In genomic region chr7:149822353-149822943, GRCh38 we compare ENCODE assay signal across 21 cellular contexts. TPM values are rescaled to one million over a fixed set of nuclear protein-coding genes. Genes with fewer than 3 reads are reported as not detected.
DNase-seq lines count a peak whose midpoint lies in the region; ATAC-seq and TF ChIP-seq lines count a peak whose summit lies in the region.
"Had no signal": no experiment of that assay in that cellular context is flagged by ENCODE, and none has a peak within 500 bp of the region (broad histone marks: within the 10 kb centered on the region; RNA-seq: fewer than 3 reads in every experiment).

No MANE protein-coding gene starts in this region.

- no peaks in the 10 kb centered on the region for H3K9me3 Mint-ChIP-seq in neural progenitor cell
- H3K9me3 Mint-ChIP-seq: activated naive CD8-positive, alpha-beta T cell treated with anti-CD3 and anti-CD28 coated beads for 36 hours; HFFc6; nephron had no signal

- H2AFZ ChIP-seq in SK-N-SH (ENCODE audit: low read depth), result no peak overlapping the region
- H2AFZ ChIP-seq in mesenchymal stem cell (ENCODE audit: low read depth, low read length), result no peak overlapping the region
- H2AFZ ChIP-seq in neural progenitor cell (replicated peaks), result no peak overlapping the region

- H4K8ac ChIP-seq in mesenchymal stem cell (ENCODE audit: low read length), result peak overlapping the region; percentile 4

- H3K4me1 ChIP-seq in SK-N-SH (ENCODE audit: control insufficient read depth in 1 of 2, insufficient read depth in 2 of 2, low read depth in 1 of 2, low read length in 1 of 2) (peaks cover 0 to 3% of the 10 kb centered on the region in 2 experiments; a peak in 1 of 4 replicates), mesenchymal stem cell (ENCODE audit: control insufficient read depth, insufficient read depth, low read depth, low read length) (no peaks in the 10 kb centered on the region), upper lobe of right lung (no peaks in the 10 kb centered on the region), esophagus squamous epithelium (peaks cover 0 to 15% (median 0%) of the 10 kb centered on the region in 3 donors), neural progenitor cell (no peaks in the 10 kb centered on the region)

- H3K4ac ChIP-seq in mesenchymal stem cell (ENCODE audit: low read depth in 1 of 2, low read length in 2 of 2), result no peak overlapping the region

- WGBS in SK-N-SH (ENCODE audit: low lambda C conversion rate), result 70% methylated on average over 21 of the region's 22 CpGs
- 79% methylated on average over 20 of the region's 22 CpGs for WGBS in mesenchymal stem cell
- WGBS in esophagus squamous epithelium, 2 donors, result 54 to 78% methylated on average over 6 to 7 of the region's 22 CpGs

- DNase-seq in SK-N-SH (peak; percentile 62), Right ventricle myocardium superior (peak; percentile 24), mesenchymal stem cell (no peak), upper lobe of right lung (peak; percentile 62), esophagus squamous epithelium (lab: John Stamatoyannopoulos, UW) (no peak), amniotic stem cell (lab: John Stamatoyannopoulos, UW) (no peak), neural progenitor cell (ENCODE audit: low spot score) (no peak)
- DNase-seq: activated CD4-positive, alpha-beta T cell treated with anti-CD3 and anti-CD28 coated beads for 1 hour; activated naive CD8-positive, alpha-beta T cell treated with anti-CD3 and anti-CD28 coated beads for 36 hours; Calu3; endodermal cell; HFFc6; Karpas-422; NCI-H187 treated with DMSO at 0.1 percent for 48 hours; NCI-H774; stimulated activated naive CD4-positive, alpha-beta T cell treated with Interleukin-2 at 50 U/mL for 16 hours had no signal

- no peaks in the 10 kb centered on the region for H3K79me1 ChIP-seq in mesenchymal stem cell (replicated peaks; ENCODE audit: low read length, poor library complexity, severe bottlenecking)

- H2AK5ac ChIP-seq in mesenchymal stem cell (ENCODE audit: low read length, severe bottlenecking), result no peak overlapping the region

- H4K20me1 ChIP-seq in SK-N-SH (ENCODE audit: insufficient read depth) (no peaks in the 10 kb centered on the region), neural progenitor cell (ENCODE audit: low read depth) (no peaks in the 10 kb centered on the region)

- ATAC-seq in SK-N-SH treated with all-trans-retinoic acid at 6 μM for 48 hours, result no peak
- ATAC-seq in Right ventricle myocardium superior (ENCODE audit: poor library complexity), result no peak
- ATAC-seq in upper lobe of right lung, result no peak

- POLR2A ChIA-PET in SK-N-SH (lab: Yijun Ruan, JAX), result interaction anchor here (1.1 kb wide), 1 partner anchor 16 kb away, joined by 3 read pairs; the partner anchor contains the start of gene ZNF862

- no peak overlapping the region for H3K18ac ChIP-seq in mesenchymal stem cell (ENCODE audit: low read depth in 1 of 2, low read length in 2 of 2)

- peaks cover 7% of the 10 kb centered on the region for H3K27me3 Mint-ChIP-seq in neural progenitor cell (ENCODE audit: insufficient read depth, low read depth)
- H3K27me3 Mint-ChIP-seq: activated naive CD8-positive, alpha-beta T cell treated with anti-CD3 and anti-CD28 coated beads for 36 hours had no signal

- H3K27me3 ChIP-seq in SK-N-SH (ENCODE audit: insufficient read depth), result peaks cover 8% of the 10 kb centered on the region; the same call in 1 of the 2 replicates
- peaks cover 18% of the 10 kb centered on the region in 2 experiments for H3K27me3 ChIP-seq in mesenchymal stem cell (ENCODE audit: control insufficient read depth in 1 of 2, insufficient read depth in 1 of 2, low read length in 2 of 2)
- no peaks in the 10 kb centered on the region for H3K27me3 ChIP-seq in upper lobe of right lung
- H3K27me3 ChIP-seq in esophagus squamous epithelium, result no peaks in the 10 kb centered on the region
- no peaks in the 10 kb centered on the region for H3K27me3 ChIP-seq in neural progenitor cell
- H3K27me3 ChIP-seq: colonic mucosa had no signal

- no peaks in the 10 kb centered on the region for H3K9me2 ChIP-seq in SK-N-SH

- H2BK15ac ChIP-seq in mesenchymal stem cell (ENCODE audit: low read depth, poor library complexity, severe bottlenecking), result no peak overlapping the region

- TF ChIP-seq RAD21 in SK-N-SH (IDR thresholded peaks at IDR 0.05; ENCODE audit: low read length), result no peak

- H3K36me3 Mint-ChIP-seq in neural progenitor cell, result no peaks in the 10 kb centered on the region
- H3K36me3 Mint-ChIP-seq: activated naive CD8-positive, alpha-beta T cell treated with anti-CD3 and anti-CD28 coated beads for 36 hours had no signal

- H3K4me2 ChIP-seq in SK-N-SH, result no peak overlapping the region
- H3K4me2 ChIP-seq in mesenchymal stem cell (ENCODE audit: low read length, poor library complexity, severe bottlenecking), result no peak overlapping the region
- no peak overlapping the region for H3K4me2 ChIP-seq in neural progenitor cell

- H2BK12ac ChIP-seq in mesenchymal stem cell (ENCODE audit: low read length in 2 of 2), result no peak overlapping the region

- H3K27ac Mint-ChIP-seq in neural progenitor cell, result no peak overlapping the region
- H3K27ac Mint-ChIP-seq: activated naive CD8-positive, alpha-beta T cell treated with anti-CD3 and anti-CD28 coated beads for 36 hours; endodermal cell; HFFc6; nephron had no signal

- peaks cover 3% of the 10 kb centered on the region for H3K4me1 Mint-ChIP-seq in neural progenitor cell
- H3K4me1 Mint-ChIP-seq: endodermal cell had no signal

- H2BK120ac ChIP-seq in mesenchymal stem cell (ENCODE audit: low read depth, low read length), result no peak overlapping the region

- H2BK5ac ChIP-seq in mesenchymal stem cell (ENCODE audit: low read depth, low read length, poor library complexity, severe bottlenecking), result no peak overlapping the region

- H3K9me3 ChIP-seq in SK-N-SH (no peaks in the 10 kb centered on the region), mesenchymal stem cell (ENCODE audit: control insufficient read depth, low read length) (no peaks in the 10 kb centered on the region), upper lobe of right lung (no peaks in the 10 kb centered on the region), esophagus squamous epithelium (no peaks in the 10 kb centered on the region), neural progenitor cell (ENCODE audit: low read depth) (no peaks in the 10 kb centered on the region)
- H3K9me3 ChIP-seq: colonic mucosa had no signal

- no peak for TF ChIP-seq EP300 in SK-N-SH (IDR thresholded peaks at IDR 0.05; ENCODE audit: borderline replicate concordance in 1 of 2, low read depth in 1 of 2, low read length in 1 of 2)

- H3K27ac ChIP-seq in SK-N-SH (ENCODE audit: low read depth in 2 of 2, low read length in 1 of 2) (no peak overlapping the region), mesenchymal stem cell (ENCODE audit: low read length, poor library complexity, severe bottlenecking) (no peak overlapping the region), upper lobe of right lung (no peak overlapping the region), esophagus squamous epithelium (no peak overlapping the region), neural progenitor cell (no peak overlapping the region)
- H3K27ac ChIP-seq: 22Rv1, colonic mucosa, skin epidermis had no signal

- H3F3A ChIP-seq in SK-N-SH (replicated peaks; ENCODE audit: insufficient read depth) (no peaks in the 10 kb centered on the region), neural progenitor cell (ENCODE audit: low read depth) (no peaks in the 10 kb centered on the region)

- H3K4me3 ChIP-seq in SK-N-SH (ENCODE audit: low read depth in 2 of 2, low read length in 1 of 2), result no peak overlapping the region
- H3K4me3 ChIP-seq in mesenchymal stem cell (ENCODE audit: insufficient read depth in 1 of 2, low read depth in 1 of 2, low read length in 2 of 2), result no peak overlapping the region
- no peak overlapping the region for H3K4me3 ChIP-seq in upper lobe of right lung
- no peak overlapping the region for H3K4me3 ChIP-seq in esophagus squamous epithelium
- no peak overlapping the region for H3K4me3 ChIP-seq in neural progenitor cell
- H3K4me3 ChIP-seq: colonic mucosa, skin epidermis had no signal

- H3K9ac ChIP-seq in SK-N-SH, result no peak overlapping the region
- H3K9ac ChIP-seq in mesenchymal stem cell (ENCODE audit: low read length), result no peak overlapping the region
- no peak overlapping the region for H3K9ac ChIP-seq in neural progenitor cell

- no peak overlapping the region for H3K4me3 Mint-ChIP-seq in neural progenitor cell
- H3K4me3 Mint-ChIP-seq: activated naive CD8-positive, alpha-beta T cell treated with anti-CD3 and anti-CD28 coated beads for 36 hours; endodermal cell; HFFc6; nephron had no signal

- no peaks in the 10 kb centered on the region for H3K79me2 ChIP-seq in SK-N-SH (ENCODE audit: insufficient read depth)
- H3K79me2 ChIP-seq in neural progenitor cell (ENCODE audit: low read depth), result no peaks in the 10 kb centered on the region

- CTCF ChIA-PET in SK-N-SH (lab: Yijun Ruan, JAX), result interaction anchor here (0.7 to 10.8 kb wide), 7 partner anchors 14 to 81 kb away, joined by 3 to 119 read pairs (median 4); partner anchors contain the start of gene ZNF862

- no peak for TF ChIP-seq POLR2A in esophagus squamous epithelium (IDR thresholded peaks at IDR 0.05)

- H4K91ac ChIP-seq in mesenchymal stem cell (ENCODE audit: low read length), result no peak overlapping the region

- TF ChIP-seq CTCF in SK-N-SH (IDR thresholded peaks at IDR 0.05) (no peak), upper lobe of right lung (IDR thresholded peaks at IDR 0.05) (no peak), esophagus squamous epithelium (IDR thresholded peaks at IDR 0.05) (no peak), neural progenitor cell (IDR thresholded peaks at IDR 0.05) (no peak)

- intact Hi-C loops in Right ventricle myocardium superior (cut with DNase I) (no loop called here), upper lobe of right lung (cut with DNase I) (no loop called here), esophagus squamous epithelium (cut with DNase I) (no loop called here)

- no peak overlapping the region for H3K14ac ChIP-seq in mesenchymal stem cell (ENCODE audit: low read length in 2 of 2)

- H3K23ac ChIP-seq in mesenchymal stem cell (ENCODE audit: low read length in 2 of 2), result no peak overlapping the region

- H3K36me3 ChIP-seq in SK-N-SH (replicated peaks in 1 of 2; ENCODE audit: control insufficient read depth in 1 of 2, insufficient read depth in 2 of 2, low read length in 1 of 2) (no peaks in the 10 kb centered on the region), mesenchymal stem cell (ENCODE audit: control insufficient read depth in 1 of 2, insufficient read depth in 2 of 2, low read depth in 1 of 2, low read length in 2 of 2) (no peaks in the 10 kb centered on the region), upper lobe of right lung (no peaks in the 10 kb centered on the region), esophagus squamous epithelium (no peaks in the 10 kb centered on the region), neural progenitor cell (no peaks in the 10 kb centered on the region)
- H3K36me3 ChIP-seq: colonic mucosa had no signal

RNA-seq across cellular contexts. Expression of gene ZNF862, which starts 15.7 kb away (rescaled TPM):
- polyA plus RNA-seq in SK-N-SH (2012; rRNA removed), result 17.3 and 24.3 TPM in 2 replicates
- 5.9 and 9.1 TPM in 2 replicates for polyA plus RNA-seq in SK-N-SH (2012; cell fraction: cytosol; rRNA removed)
- 95.3 and 96.2 TPM in 2 replicates for polyA plus RNA-seq in SK-N-SH (2012; cell fraction: nucleus; rRNA removed)
- total RNA-seq in Right ventricle myocardium superior, result 12.2 TPM
- polyA plus RNA-seq in mesenchymal stem cell (2013, experiment 1 of 2), result 4.8 TPM
- polyA plus RNA-seq in mesenchymal stem cell (2013, experiment 2 of 2), result 3.6 TPM
- total RNA-seq in upper lobe of right lung, result 14.6 TPM
- 10 to 100 TPM in 2 of 4 donors, 1 to 10 TPM in 2; 7.1 to 13.2 (median 9.9) TPM for total RNA-seq in esophagus squamous epithelium
- 5.9 and 12.6 TPM in 2 replicates for total RNA-seq in neural progenitor cell (ENCODE audit: low replicate concordance)

RNA-seq across cellular contexts. Expression of gene ZNF467, which starts 49.1 kb away (rescaled TPM):
- 2.6 and 4.1 TPM in 2 replicates for polyA plus RNA-seq in SK-N-SH (2012; rRNA removed)
- 2.1 and 3.1 TPM in 2 replicates for polyA plus RNA-seq in SK-N-SH (2012; cell fraction: cytosol; rRNA removed)
- 10.0 and 12.6 TPM in 2 replicates for polyA plus RNA-seq in SK-N-SH (2012; cell fraction: nucleus; rRNA removed)
- total RNA-seq in Right ventricle myocardium superior, result 5.2 TPM
- 14.4 TPM for polyA plus RNA-seq in mesenchymal stem cell (2013, experiment 1 of 2)
- 14.5 TPM for polyA plus RNA-seq in mesenchymal stem cell (2013, experiment 2 of 2)
- 35.3 TPM for total RNA-seq in upper lobe of right lung
- 1 to 10 TPM; 1.2 to 4.4 (median 2.0) TPM for total RNA-seq in esophagus squamous epithelium
- total RNA-seq in neural progenitor cell (ENCODE audit: low replicate concordance), result 0.17 and 1.7 TPM in 2 replicates

RNA-seq across cellular contexts. Expression of gene ATP6V0E2, which starts 51.3 kb away (rescaled TPM):
- polyA plus RNA-seq in SK-N-SH (2012; rRNA removed), result 42.6 and 49.6 TPM in 2 replicates
- polyA plus RNA-seq in SK-N-SH (2012; cell fraction: cytosol; rRNA removed), result 26.8 and 43.0 TPM in 2 replicates
- polyA plus RNA-seq in SK-N-SH (2012; cell fraction: nucleus; rRNA removed), result 22.5 and 34.6 TPM in 2 replicates
- 121 TPM for total RNA-seq in Right ventricle myocardium superior
- 18.3 TPM for polyA plus RNA-seq in mesenchymal stem cell (2013, experiment 1 of 2)
- polyA plus RNA-seq in mesenchymal stem cell (2013, experiment 2 of 2), result 19.6 TPM
- 19.6 TPM for total RNA-seq in upper lobe of right lung
- 10 to 100 TPM in 1 of 4 donors, 1 to 10 TPM in 3; 5.1 to 22.9 (median 8.2) TPM for total RNA-seq in esophagus squamous epithelium
- total RNA-seq in neural progenitor cell (ENCODE audit: low replicate concordance), result 14.6 and 45.2 TPM in 2 replicates

Comparison
In these comparisons a context has a peak if more than half of its experiments do, and no peak if none do; other contexts are left out.
1. DNase-seq: peak in SK-N-SH (single experiment), Right ventricle myocardium superior (single experiment) and upper lobe of right lung (single experiment); none in mesenchymal stem cell (single experiment), esophagus squamous epithelium (single experiment), amniotic stem cell (single experiment) and neural progenitor cell (single experiment).